ENCODE assay signal across 15 cellular contexts in the genomic region with DNA sequence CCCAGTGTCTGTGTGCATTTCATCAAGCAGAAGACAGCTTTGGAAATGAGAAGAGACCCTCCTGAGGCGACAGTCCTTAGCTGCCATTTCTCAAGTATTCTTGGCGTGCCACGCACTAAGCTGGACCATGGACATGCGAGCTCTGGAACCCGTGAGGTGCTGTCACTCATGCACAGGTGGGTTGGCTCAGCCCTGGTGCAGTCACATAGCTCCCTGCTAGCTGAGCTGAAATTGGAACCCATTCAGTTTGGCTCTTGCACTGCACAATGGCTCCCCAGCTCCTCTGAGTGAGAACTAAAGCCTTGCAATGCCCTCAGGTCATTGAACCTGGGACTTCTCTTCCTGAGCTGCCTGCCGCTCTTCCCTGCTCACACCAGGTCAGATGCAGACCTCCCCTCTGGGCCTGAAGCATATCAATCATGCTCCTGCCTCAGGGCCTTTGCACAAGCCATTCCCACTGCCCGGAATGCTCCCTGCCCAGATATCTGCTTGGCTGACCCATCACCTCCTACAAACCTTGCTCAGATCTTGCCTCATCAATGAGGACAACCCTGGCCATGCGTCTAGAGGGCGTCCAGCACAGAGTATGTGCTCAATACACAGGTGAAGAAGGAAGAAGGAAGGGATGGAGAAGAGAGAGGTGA. TPM values are rescaled to one million over a fixed set of nuclear protein-coding genes. Genes with fewer than 3 reads are reported as not detected.
DNase-seq lines count a peak whose midpoint lies in the region; FAIRE-seq and TF ChIP-seq lines count a peak whose summit lies in the region.
"Had no signal": no experiment of that assay in that cellular context is flagged by ENCODE, and none has a peak within 500 bp of the region (broad histone marks: within the 10 kb centered on the region; RNA-seq: fewer than 3 reads in every experiment).

No MANE protein-coding gene starts in this region.

- H3K18ac ChIP-seq in H1 (ENCODE audit: extremely low read depth, low read length) = no peak overlapping the region
- no peak overlapping the region for H3K18ac ChIP-seq in neuronal stem cell (ENCODE audit: low read length)

- H2BK20ac ChIP-seq in H1 (ENCODE audit: low read length) = no peak overlapping the region

- H3K36me3 ChIP-seq in HEK293 (ENCODE audit: control insufficient read depth in 2 of 2, insufficient read depth in 1 of 2, low read length in 2 of 2) = no peaks in the 10 kb centered on the region
- no peaks in the 10 kb centered on the region for H3K36me3 ChIP-seq in H1 (ENCODE audit: control insufficient read depth in 2 of 4, insufficient read depth in 4 of 4, low read length in 3 of 4)
- no peaks in the 10 kb centered on the region for H3K36me3 ChIP-seq in neuronal stem cell (replicated peaks in 1 of 2; ENCODE audit: control insufficient read depth in 2 of 2, insufficient read depth in 2 of 2, low read length in 2 of 2)
- no peaks in the 10 kb centered on the region for H3K36me3 ChIP-seq in spleen
- H3K36me3 ChIP-seq: BLaER1 treated with 17β-estradiol and CSF1 and Interleukin-3, amounts not matched to agents 10 nM and 100 nM had no signal

- 87% methylated on average over 9 of the region's 9 CpGs; no CpG with 5 or more reads in 1 of the 2 experiments for WGBS in H1 (ENCODE audit: extremely low coverage in 1 of 2, insufficient coverage in 1 of 2, insufficient read length in 1 of 2, insufficient replicate concordance in 2 of 2, low coverage in 1 of 2, low lambda C conversion rate in 2 of 2, missing lambda C conversion rate in 1 of 2), 2 experiments
- WGBS in neuronal stem cell (ENCODE audit: extremely low coverage in 2 of 2, insufficient read length in 2 of 2, insufficient replicate concordance in 1 of 2), 2 donors = no CpG with 5 or more reads among the region's 9 CpGs
- WGBS in spleen, 5 donors = 81 to 92% (median 89%) methylated on average over 9 of the region's 9 CpGs

- peaks cover 0 to 3% (median 0%) of the 10 kb centered on the region in 4 experiments; a peak in 1 of 7 replicates for H3K27me3 ChIP-seq in H1 (replicated peaks in 1 of 4; ENCODE audit: control insufficient read depth in 3 of 4, extremely low read depth in 1 of 4, insufficient read depth in 3 of 4, low read length in 3 of 4)
- H3K27me3 ChIP-seq in neuronal stem cell (ENCODE audit: control insufficient read depth in 3 of 3, insufficient read depth in 3 of 3, low read depth in 1 of 3, low read length in 3 of 3) = peaks cover 0 to 11% (median 0%) of the 10 kb centered on the region in 3 experiments
- no peaks in the 10 kb centered on the region for H3K27me3 ChIP-seq in spleen (replicated peaks in 1 of 7)
- H3K27me3 ChIP-seq: BLaER1 treated with 17β-estradiol and CSF1 and Interleukin-3, amounts not matched to agents 10 nM and 100 nM had no signal

- no peak for TF ChIP-seq EP300 in H1 (IDR thresholded peaks at IDR 0.05; ENCODE audit: borderline replicate concordance in 1 of 2, low read depth in 2 of 2, low read length in 2 of 2)

- H2BK15ac ChIP-seq in H1 (ENCODE audit: low read length) (no peak overlapping the region), neuronal stem cell (ENCODE audit: low read length) (no peak overlapping the region)

- no peak overlapping the region for H4K5ac ChIP-seq in H1 (ENCODE audit: insufficient read length, low read depth, low read length)

- H4K20me1 ChIP-seq in H1 (replicated peaks in 1 of 2; ENCODE audit: control insufficient read depth in 1 of 2, insufficient read depth in 2 of 2, low read length in 2 of 2) = peaks cover 0 to 5% of the 10 kb centered on the region in 2 experiments
- H4K20me1 ChIP-seq: BLaER1 treated with 17β-estradiol and CSF1 and Interleukin-3, amounts not matched to agents 10 nM and 100 nM had no signal

- no peak overlapping the region for H3K14ac ChIP-seq in H1 (ENCODE audit: insufficient read length)
- no peak overlapping the region for H3K14ac ChIP-seq in neuronal stem cell (ENCODE audit: low read length)

- H2BK120ac ChIP-seq in H1 (replicated peaks; ENCODE audit: low read depth, low read length) = no peak overlapping the region
- H2BK120ac ChIP-seq in neuronal stem cell (ENCODE audit: low read depth, low read length) = no peak overlapping the region

- H3K4me2 ChIP-seq in H1 (ENCODE audit: insufficient read depth in 1 of 2, low read depth in 2 of 2, low read length in 2 of 2) = no peak overlapping the region
- H3K4me2 ChIP-seq in neuronal stem cell (ENCODE audit: insufficient read depth, low read length, poor library complexity, severe bottlenecking) = no peak overlapping the region
- H3K4me2 ChIP-seq: BLaER1 treated with 17β-estradiol and CSF1 and Interleukin-3, amounts not matched to agents 10 nM and 100 nM had no signal

- no peak overlapping the region for H2AFZ ChIP-seq in H1 (ENCODE audit: low read length)
- no peak overlapping the region for H2AFZ ChIP-seq in neuronal stem cell (ENCODE audit: low read length)

- FAIRE-seq in H1 (lab: Jason Lieb, UNC) = no peak
- FAIRE-seq: H54, HTR-8/SVneo had no signal

- H3K4me1 ChIP-seq in HEK293 (ENCODE audit: control insufficient read depth, insufficient read depth, low read length) (no peaks in the 10 kb centered on the region), H1 (replicated peaks in 1 of 4; ENCODE audit: control insufficient read depth in 3 of 4, insufficient read depth in 4 of 4, low read length in 3 of 4) (no peaks in the 10 kb centered on the region), neuronal stem cell (ENCODE audit: control insufficient read depth in 2 of 2, insufficient read depth in 1 of 2, low read depth in 1 of 2, low read length in 2 of 2) (no peaks in the 10 kb centered on the region), spleen (no peaks in the 10 kb centered on the region)

- H2BK5ac ChIP-seq in H1 (ENCODE audit: low read depth, low read length) (no peak overlapping the region), neuronal stem cell (ENCODE audit: low read length) (no peak overlapping the region)

- TF ChIP-seq RAD21 in H1 (IDR thresholded peaks at IDR 0.05 in 1 of 2, conservative IDR thresholded peaks at IDR 0.05 in 1 of 2; ENCODE audit: low read depth in 2 of 2, low read length in 2 of 2) = no peak

- in situ Hi-C loops in KBM-7 (cut with MboI; ENCODE audit: low pct_unique_long_range_greater_than_20kb, low sequenced_read_pairs) = no loop called here

- intact Hi-C loops in spleen (cut with DNase I; ENCODE audit: low total_unique reads) (loop anchor here (5.0 kb wide), 1 partner anchor 205 kb away; no protein-coding TSS in a partner anchor), head of caudate nucleus (cut with DNase I) (loop anchor here (10.0 kb wide), 2 partner anchors 113 to 203 kb away; no protein-coding TSS in a partner anchor)

- H4K8ac ChIP-seq in H1 (ENCODE audit: extremely low read depth, insufficient read depth, low read length) (no peak overlapping the region), neuronal stem cell (ENCODE audit: low read depth, low read length) (no peak overlapping the region)

- POLR2A ChIA-PET in HEK293 (lab: Yijun Ruan, JAX) (interaction anchor here (0.5 kb wide), 1 partner anchor 182 kb away, joined by 4 read pairs; no protein-coding TSS in a partner anchor), H1 (lab: Charles Lee; ENCODE audit: partially characterized antibody) (interaction anchor here (1.1 to 1.3 kb wide), 2 partner anchors 29 to 71 kb away, joined by 3 read pairs; no protein-coding TSS in a partner anchor)

- H3K27ac ChIP-seq in HEK293 (ENCODE audit: extremely low read depth, low read depth, low read length) (no peak overlapping the region), H1 (ENCODE audit: low read depth, low read length) (no peak overlapping the region; the same call in 1 of the 2 replicates), neuronal stem cell (replicated peaks; ENCODE audit: low read length) (no peak overlapping the region), spleen (no peak overlapping the region)
- H3K27ac ChIP-seq: BLaER1 treated with 17β-estradiol and CSF1 and Interleukin-3, amounts not matched to agents 10 nM and 100 nM had no signal

- H3K23me2 ChIP-seq in H1 (ENCODE audit: low read depth, low read length) = no peaks in the 10 kb centered on the region

- H3K4me3 ChIP-seq in HEK293 (ENCODE audit: low read depth, low read length) (no peak overlapping the region), H1 (ENCODE audit: extremely low read depth in 1 of 4, insufficient read depth in 2 of 4, low read depth in 3 of 4, low read length in 4 of 4) (no peak overlapping the region), neuronal stem cell (ENCODE audit: low read length in 2 of 2) (no peak overlapping the region), spleen (no peak overlapping the region)
- H3K4me3 ChIP-seq: BLaER1 treated with 17β-estradiol and CSF1 and Interleukin-3, amounts not matched to agents 10 nM and 100 nM had no signal

- H2AK5ac ChIP-seq in H1 (ENCODE audit: low read depth, low read length) = no peak overlapping the region
- peak overlapping the region; percentile 34 for H2AK5ac ChIP-seq in neuronal stem cell (ENCODE audit: low read depth, low read length)

- H3K9me3 ChIP-seq in HEK293 (ENCODE audit: control insufficient read depth, insufficient read depth, low read depth, low read length) (no peaks in the 10 kb centered on the region), H1 (ENCODE audit: insufficient read depth in 2 of 2, low read depth in 1 of 2, low read length in 1 of 2) (no peaks in the 10 kb centered on the region), neuronal stem cell (replicated peaks in 1 of 2; ENCODE audit: control insufficient read depth in 2 of 2, insufficient read depth in 1 of 2, low read depth in 1 of 2, low read length in 2 of 2) (no peaks in the 10 kb centered on the region), spleen (no peaks in the 10 kb centered on the region)
- H3K9me3 ChIP-seq: BLaER1 treated with 17β-estradiol and CSF1 and Interleukin-3, amounts not matched to agents 10 nM and 100 nM had no signal

- H3K4ac ChIP-seq in H1 (replicated peaks; ENCODE audit: insufficient read length, low read depth, low read length) (no peak overlapping the region), neuronal stem cell (ENCODE audit: low read length) (no peak overlapping the region)

- DNase-seq in H1 (ENCODE audit: low read depth in 1 of 2, low spot score in 2 of 2) (no peak), neuronal stem cell (ENCODE audit: low spot score) (no peak), spleen (peak; percentile 28), head of caudate nucleus (no peak), KBM-7 (no peak), midbrain (lab: John Stamatoyannopoulos, UW) (no peak), T-helper 2 cell (no peak)
- DNase-seq: ACHN; CD4-positive, CD25-positive, alpha-beta regulatory T cell; DMS53 had no signal

- no peak for TF ChIP-seq POLR2A in H1 (IDR thresholded peaks at IDR 0.05; ENCODE audit: control extremely low read depth in 1 of 2, low read depth in 2 of 2, low read length in 2 of 2)
- TF ChIP-seq POLR2A in spleen (IDR thresholded peaks at IDR 0.05) = no peak

- H3K79me1 ChIP-seq in H1 (ENCODE audit: low read depth, low read length) (no peaks in the 10 kb centered on the region), neuronal stem cell (ENCODE audit: low read depth, low read length) (no peaks in the 10 kb centered on the region)

- H3K23ac ChIP-seq in H1 (ENCODE audit: insufficient read length) = no peak overlapping the region
- no peak overlapping the region for H3K23ac ChIP-seq in neuronal stem cell (ENCODE audit: low read depth, low read length, poor library complexity)

- no peaks in the 10 kb centered on the region for H3K79me2 ChIP-seq in H1 (ENCODE audit: control insufficient read depth in 1 of 2, insufficient read depth in 2 of 2, low read length in 2 of 2)

- H2BK12ac ChIP-seq in H1 (ENCODE audit: low read depth, low read length) = no peak overlapping the region
- H2BK12ac ChIP-seq in neuronal stem cell (ENCODE audit: low read length) = no peak overlapping the region

- no peak for TF ChIP-seq CTCF in HEK293 (tag by site-specific recombination; IDR thresholded peaks at IDR 0.05)
- TF ChIP-seq CTCF in H1 (IDR thresholded peaks at IDR 0.05; ENCODE audit: control extremely low read depth in 1 of 3, insufficient read depth in 1 of 3, low read depth in 1 of 3, low read length in 3 of 3) = no peak
- no peak for TF ChIP-seq CTCF in spleen (IDR thresholded peaks at IDR 0.05 in 8 of 11, conservative IDR thresholded peaks at IDR 0.05 in 3 of 11)

- CTCF ChIA-PET in HEK293 (lab: Yijun Ruan, JAX) = interaction anchor here (0.5 to 1.6 kb wide), 3 partner anchors 10 to 182 kb away, joined by 3 to 4 read pairs (median 3); a partner anchor contains a TSS
- CTCF ChIA-PET in H1 (lab: Charles Lee; ENCODE audit: partially characterized antibody) = interaction anchor here (0.8 to 2.9 kb wide), 12 partner anchors 11 to 206 kb away, joined by 3 to 27 read pairs (median 4); no protein-coding TSS in a partner anchor

- no peak overlapping the region for H3K9ac ChIP-seq in H1 (replicated peaks in 1 of 4; ENCODE audit: extremely low read depth in 1 of 4, low read depth in 3 of 4, low read length in 3 of 4)
- H3K9ac ChIP-seq in neuronal stem cell (ENCODE audit: low read depth, low read length, poor library complexity) = no peak overlapping the region
- H3K9ac ChIP-seq: BLaER1 treated with 17β-estradiol and CSF1 and Interleukin-3, amounts not matched to agents 10 nM and 100 nM had no signal

- no peak overlapping the region for H3K56ac ChIP-seq in H1 (replicated peaks; ENCODE audit: insufficient read length, low read depth, low read length)

- no peak overlapping the region for H4K91ac ChIP-seq in H1 (replicated peaks; ENCODE audit: insufficient read length, low read length)
- H4K91ac ChIP-seq in neuronal stem cell (ENCODE audit: low read depth, low read length, poor library complexity) = no peak overlapping the region

RNA-seq across cellular contexts. Expression of a gene that starts 6.3 kb away (rescaled TPM):
- not detected in 2 replicates for total RNA-seq in H1 (2021; fragmentation: NEBNext Ultra II Directional; extraction: Animal tissue kit (Norgen Biotek cat#: 25700))
- polyA plus RNA-seq in H1 (2011; rRNA removed) = not detected in 2 replicates
- not detected for polyA plus RNA-seq in H1 (2011; cell fraction: cytosol; rRNA removed)
- polyA plus RNA-seq in H1 (2011; cell fraction: nucleus; rRNA removed) = not detected
- polyA plus RNA-seq in H1 (2012, experiment 1 of 2) = not detected in 4 replicates
- polyA plus RNA-seq in H1 (2012, experiment 2 of 2) = not detected
- polyA plus RNA-seq in H1 (2013, experiment 1 of 2) = not detected
- 0.02 TPM for polyA plus RNA-seq in H1 (2013, experiment 2 of 2)
- polyA minus RNA-seq in H1 (2011; rRNA and poly(A)+ RNA removed) = not detected in 2 replicates
- polyA minus RNA-seq in H1 (2011; cell fraction: cytosol; rRNA and poly(A)+ RNA removed) = not detected
- not detected for polyA minus RNA-seq in H1 (2011; cell fraction: nucleus; rRNA and poly(A)+ RNA removed)
- polyA plus RNA-seq in neuronal stem cell (2013, experiment 1 of 2) = not detected
- not detected for polyA plus RNA-seq in neuronal stem cell (2013, experiment 2 of 2)
- not detected for total RNA-seq in spleen
- not detected for polyA plus RNA-seq in spleen
- total RNA-seq: A172; CD4-positive, CD25-positive, alpha-beta regulatory T cell had no signal
- polyA plus RNA-seq: CD4-positive, CD25-positive, alpha-beta regulatory T cell had no signal

RNA-seq across cellular contexts. Expression of a gene that starts 20.1 kb away (rescaled TPM):
- total RNA-seq in H1 (2021; fragmentation: NEBNext Ultra II Directional; extraction: Animal tissue kit (Norgen Biotek cat#: 25700)) = not detected in 2 replicates
- polyA plus RNA-seq in H1 (2011; rRNA removed) (0.19 TPM in 1 of 2 replicates, not detected in the other), spleen (1 to 10 TPM; 2.3 to 8.1 (median 4.2) TPM)
- 0.14 TPM for polyA plus RNA-seq in H1 (2011; cell fraction: cytosol; rRNA removed)
- polyA plus RNA-seq in H1 (2011; cell fraction: nucleus; rRNA removed) = 0.54 TPM
- polyA plus RNA-seq in H1 (2012, experiment 1 of 2) = 0.13 to 0.64 TPM (median 0.33 TPM) in 4 replicates
- not detected for polyA plus RNA-seq in H1 (2012, experiment 2 of 2)
- polyA plus RNA-seq in H1 (2013, experiment 1 of 2) = 0.04 TPM
- polyA plus RNA-seq in H1 (2013, experiment 2 of 2) = 0.02 TPM
- polyA minus RNA-seq in H1 (2011; rRNA and poly(A)+ RNA removed) = not detected in 2 replicates
- polyA minus RNA-seq in H1 (2011; cell fraction: cytosol; rRNA and poly(A)+ RNA removed) = not detected
- 0.20 TPM for polyA minus RNA-seq in H1 (2011; cell fraction: nucleus; rRNA and poly(A)+ RNA removed)
- polyA plus RNA-seq in neuronal stem cell (2013, experiment 1 of 2) = not detected
- polyA plus RNA-seq in neuronal stem cell (2013, experiment 2 of 2) = not detected
- total RNA-seq in spleen = 1 to 10 TPM in 6 of 7 donors, under 1 TPM in 1; 0.60 to 3.7 (median 2.2) TPM
- total RNA-seq: A172; CD4-positive, CD25-positive, alpha-beta regulatory T cell had no signal
- polyA plus RNA-seq: CD4-positive, CD25-positive, alpha-beta regulatory T cell had no signal

RNA-seq across cellular contexts. Expression of a gene that starts 21.9 kb away (rescaled TPM):
- total RNA-seq in H1 (2021; fragmentation: NEBNext Ultra II Directional; extraction: Animal tissue kit (Norgen Biotek cat#: 25700)) = 24.3 and 24.7 TPM in 2 replicates
- 36.2 and 58.6 TPM in 2 replicates for polyA plus RNA-seq in H1 (2011; rRNA removed)
- polyA plus RNA-seq in H1 (2011; cell fraction: cytosol; rRNA removed) = 44.4 TPM
- polyA plus RNA-seq in H1 (2011; cell fraction: nucleus; rRNA removed) = 137 TPM
- 14.4 to 31.6 TPM (median 26.8 TPM) in 4 replicates for polyA plus RNA-seq in H1 (2012, experiment 1 of 2)
- 25.5 TPM for polyA plus RNA-seq in H1 (2012, experiment 2 of 2)
- polyA plus RNA-seq in H1 (2013, experiment 1 of 2) = 17.0 TPM
- 16.2 TPM for polyA plus RNA-seq in H1 (2013, experiment 2 of 2)
- polyA minus RNA-seq in H1 (2011; rRNA and poly(A)+ RNA removed) = 27.1 and 35.6 TPM in 2 replicates
- polyA minus RNA-seq in H1 (2011; cell fraction: cytosol; rRNA and poly(A)+ RNA removed) = 20.1 TPM
- 32.4 TPM for polyA minus RNA-seq in H1 (2011; cell fraction: nucleus; rRNA and poly(A)+ RNA removed)
- 26.5 TPM for polyA plus RNA-seq in neuronal stem cell (2013, experiment 1 of 2)
- 28.4 TPM for polyA plus RNA-seq in neuronal stem cell (2013, experiment 2 of 2)
- 10 to 100 TPM; 36.8 to 73.4 (median 52.1) TPM for total RNA-seq in spleen
- polyA plus RNA-seq in spleen = 100 to 1,000 TPM in 2 of 3 donors, 10 to 100 TPM in 1; 46.5 to 139 (median 111) TPM

RNA-seq across cellular contexts. Expression of a gene that starts 24.1 kb away (rescaled TPM):
- 0.95 and 1.3 TPM in 2 replicates for total RNA-seq in H1 (2021; fragmentation: NEBNext Ultra II Directional; extraction: Animal tissue kit (Norgen Biotek cat#: 25700))
- polyA plus RNA-seq in H1 (2011; rRNA removed) = 2.0 and 3.9 TPM in 2 replicates
- polyA plus RNA-seq in H1 (2011; cell fraction: cytosol; rRNA removed) = 2.8 TPM
- 22.4 TPM for polyA plus RNA-seq in H1 (2011; cell fraction: nucleus; rRNA removed)
- 0.77 to 2.4 TPM (median 0.99 TPM) in 4 replicates for polyA plus RNA-seq in H1 (2012, experiment 1 of 2)
- 0.42 TPM for polyA plus RNA-seq in H1 (2012, experiment 2 of 2)
- 1.6 TPM for polyA plus RNA-seq in H1 (2013, experiment 1 of 2)
- 1.5 TPM for polyA plus RNA-seq in H1 (2013, experiment 2 of 2)
- 0.80 and 1.0 TPM in 2 replicates for polyA minus RNA-seq in H1 (2011; rRNA and poly(A)+ RNA removed)
- polyA minus RNA-seq in H1 (2011; cell fraction: cytosol; rRNA and poly(A)+ RNA removed) = not detected
- 2.7 TPM for polyA minus RNA-seq in H1 (2011; cell fraction: nucleus; rRNA and poly(A)+ RNA removed)
- polyA plus RNA-seq in neuronal stem cell (2013, experiment 1 of 2) = 0.13 TPM
- polyA plus RNA-seq in neuronal stem cell (2013, experiment 2 of 2) = 0.08 TPM
- total RNA-seq in spleen = under 1 TPM in 3 of 7 donors, not detected in 4; 0.22 to 0.46 (median 0.37) TPM
- polyA plus RNA-seq in spleen = under 1 TPM; 0.19 to 0.50 (median 0.20) TPM
- total RNA-seq: A172; CD4-positive, CD25-positive, alpha-beta regulatory T cell had no signal
- polyA plus RNA-seq: CD4-positive, CD25-positive, alpha-beta regulatory T cell had no signal

RNA-seq across cellular contexts. Expression of a gene that starts 45.8 kb away (rescaled TPM):
- total RNA-seq in H1 (2021; fragmentation: NEBNext Ultra II Directional; extraction: Animal tissue kit (Norgen Biotek cat#: 25700)) = 1.2 and 1.4 TPM in 2 replicates
- 3.5 and 5.7 TPM in 2 replicates for polyA plus RNA-seq in H1 (2011; rRNA removed)
- 4.0 TPM for polyA plus RNA-seq in H1 (2011; cell fraction: cytosol; rRNA removed)
- polyA plus RNA-seq in H1 (2011; cell fraction: nucleus; rRNA removed) = 14.0 TPM
- 1.8 to 3.3 TPM (median 2.4 TPM) in 4 replicates for polyA plus RNA-seq in H1 (2012, experiment 1 of 2)
- polyA plus RNA-seq in H1 (2012, experiment 2 of 2) = 1.6 TPM
- polyA plus RNA-seq in H1 (2013, experiment 1 of 2) = 2.6 TPM
- polyA plus RNA-seq in H1 (2013, experiment 2 of 2) = 2.0 TPM
- 1.4 and 3.3 TPM in 2 replicates for polyA minus RNA-seq in H1 (2011; rRNA and poly(A)+ RNA removed)
- 1.8 TPM for polyA minus RNA-seq in H1 (2011; cell fraction: cytosol; rRNA and poly(A)+ RNA removed)
- polyA minus RNA-seq in H1 (2011; cell fraction: nucleus; rRNA and poly(A)+ RNA removed) = 2.1 TPM
- polyA plus RNA-seq in neuronal stem cell (2013, experiment 1 of 2) = 2.9 TPM
- 2.7 TPM for polyA plus RNA-seq in neuronal stem cell (2013, experiment 2 of 2)
- under 1 TPM in 1 of 7 donors, not detected in 6; 0.13 TPM for total RNA-seq in spleen
- polyA plus RNA-seq in spleen = under 1 TPM; 0.04 to 0.10 (median 0.06) TPM
- total RNA-seq: A172; CD4-positive, CD25-positive, alpha-beta regulatory T cell had no signal
- polyA plus RNA-seq: CD4-positive, CD25-positive, alpha-beta regulatory T cell had no signal
